2 cellular contexts compared by ENCODE assay signal in genomic region chr11:63708764-63709163, GRCh38.
TF ChIP-seq lines count a peak whose summit lies in the region.

No MANE protein-coding gene starts in this region.

TF ChIP-seq in endothelial cell of umbilical vein, 7 proteins besides CTCF, POLR2A, EP300 and RAD21:
- TF ChIP-seq MYC (IDR thresholded peaks at IDR 0.05; ENCODE audit: low read depth, low read length) (no peak), EZH2 (IDR thresholded peaks at IDR 0.05; ENCODE audit: borderline replicate concordance, low read depth, low read length, severe bottlenecking) (no peak), FOS (IDR thresholded peaks at IDR 0.05; ENCODE audit: borderline replicate concordance, insufficient read depth, low read length) (no peak), POLR2AphosphoS5 (IDR thresholded peaks at IDR 0.05; ENCODE audit: insufficient read depth, low read depth, low read length) (no peak), MAX (IDR thresholded peaks at IDR 0.05; ENCODE audit: insufficient read depth, insufficient read length) (no peak), GATA2 (IDR thresholded peaks at IDR 0.05; ENCODE audit: insufficient read depth, insufficient read length, low read depth, low read length) (no peak), JUN (IDR thresholded peaks at IDR 0.05; ENCODE audit: borderline replicate concordance, insufficient read depth, insufficient read length, low read depth) (no peak)
TF ChIP-seq in endothelial cell of umbilical vein: peak in this region for 0.

TF ChIP-seq in GM23338, 12 proteins besides CTCF, POLR2A, EP300 and RAD21:
- TF ChIP-seq ETS1 (IDR thresholded peaks at IDR 0.05), result no peak
- no peak for TF ChIP-seq POLR2AphosphoS5 (IDR thresholded peaks at IDR 0.05; ENCODE audit: low read depth)
- TF ChIP-seq REST (IDR thresholded peaks at IDR 0.05; ENCODE audit: unreplicated experiment), result no peak
- no peak for TF ChIP-seq STAT1 (IDR thresholded peaks at IDR 0.05; ENCODE audit: unreplicated experiment)
- TF ChIP-seq ZNF114 (CRISPR knock-in tag; IDR thresholded peaks at IDR 0.05), result no peak
- no peak for TF ChIP-seq ZNF331 (CRISPR knock-in tag; IDR thresholded peaks at IDR 0.05; ENCODE audit: low read depth)
- no peak for TF ChIP-seq JUNB (IDR thresholded peaks at IDR 0.05; ENCODE audit: unreplicated experiment)
- no peak for TF ChIP-seq EZH2phosphoT487 (IDR thresholded peaks at IDR 0.05; ENCODE audit: unreplicated experiment)
- TF ChIP-seq ZNF462 (CRISPR knock-in tag; IDR thresholded peaks at IDR 0.05), result no peak
- TF ChIP-seq CREB1 (CRISPR knock-in tag; IDR thresholded peaks at IDR 0.05; ENCODE audit: low read depth), result no peak
- no peak for TF ChIP-seq EZH2 (IDR thresholded peaks at IDR 0.05; ENCODE audit: low read depth, unreplicated experiment)
- no peak for TF ChIP-seq NANOG (IDR thresholded peaks at IDR 0.05; ENCODE audit: borderline replicate concordance)
